Comparison of ENCODE assay signal across 1 cellular context in the genomic region with DNA sequence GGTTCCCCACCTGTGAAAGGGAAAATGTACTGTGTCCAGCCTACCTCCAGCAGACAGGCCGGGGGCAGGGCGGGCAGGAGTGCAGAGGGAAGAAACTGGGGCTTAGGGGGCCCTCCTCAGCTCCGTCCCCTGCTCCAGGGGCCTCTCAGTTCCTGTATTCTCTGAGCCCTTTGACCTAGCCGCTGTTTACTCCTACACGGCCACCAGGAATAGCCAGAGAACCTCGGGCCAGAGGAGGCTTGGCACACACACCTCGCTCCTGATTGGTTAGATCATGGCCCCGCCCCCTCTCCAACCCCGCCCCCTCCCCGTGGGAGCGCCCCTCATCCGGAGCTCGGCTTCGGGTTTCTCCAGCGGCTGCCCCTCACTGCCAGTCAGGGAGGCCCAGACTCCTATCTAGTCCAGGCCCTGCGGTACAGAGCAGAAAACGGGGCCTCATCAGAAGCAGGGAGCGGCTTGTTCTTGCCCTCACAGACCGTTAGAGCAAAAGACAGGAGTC.
TF ChIP-seq lines count a peak whose summit lies in the region.

No MANE protein-coding gene starts in this region.

TF ChIP-seq in endothelial cell of umbilical vein, 7 proteins besides CTCF, POLR2A, EP300 and RAD21 (continued from another document):
- TF ChIP-seq GATA2 (IDR thresholded peaks at IDR 0.05; ENCODE audit: insufficient read depth, insufficient read length, low read depth, low read length) (no peak), MYC (IDR thresholded peaks at IDR 0.05; ENCODE audit: low read depth, low read length) (no peak), EZH2 (IDR thresholded peaks at IDR 0.05; ENCODE audit: borderline replicate concordance, low read depth, low read length, severe bottlenecking) (no peak)
